Comparison of ENCODE assay signal across 12 cellular contexts in genomic region chr2:46487667-46488333, GRCh38. TPM values are rescaled to one million over a fixed set of nuclear protein-coding genes. Genes with fewer than 3 reads are reported as not detected.
DNase-seq lines count a peak whose midpoint lies in the region; ATAC-seq, FAIRE-seq and TF ChIP-seq lines count a peak whose summit lies in the region.
"Had no signal": no experiment of that assay in that cellular context is flagged by ENCODE, and none has a peak within 500 bp of the region (broad histone marks: within the 10 kb centered on the region; RNA-seq: fewer than 3 reads in every experiment).

No MANE protein-coding gene starts in this region.

- WGBS in H1 (ENCODE audit: extremely low coverage in 1 of 2, insufficient coverage in 1 of 2, insufficient read length in 1 of 2, insufficient replicate concordance in 2 of 2, low coverage in 1 of 2, low lambda C conversion rate in 2 of 2, missing lambda C conversion rate in 1 of 2), 2 experiments: 81% methylated on average over 8 of the region's 8 CpGs; no CpG with 5 or more reads in 1 of the 2 experiments

- H3K18ac ChIP-seq in H1 (ENCODE audit: extremely low read depth, low read length): no peak overlapping the region

- TF ChIP-seq EP300 in H1 (IDR thresholded peaks at IDR 0.05; ENCODE audit: borderline replicate concordance in 1 of 2, low read depth in 2 of 2, low read length in 2 of 2): no peak

- POLR2A ChIA-PET in activated CD4-positive, alpha-beta memory T cell treated with anti-CD3 and anti-CD28 coated beads for 36 hours (lab: Charles Lee): no interaction called here
- POLR2A ChIA-PET in activated CD4-positive, alpha-beta memory T cell treated with anti-CD3 and anti-CD28 coated beads, Interleukin-2, amount 10 ng/mL, durations not matched to agents 7 days and 5 days (lab: Charles Lee): no interaction called here
- POLR2A ChIA-PET in H1 (lab: Charles Lee; ENCODE audit: partially characterized antibody): interaction anchor here (1.6 kb wide), 1 partner anchor 10 kb away, joined by 5 read pairs; no protein-coding TSS in a partner anchor

- no peak overlapping the region for H3K4me2 ChIP-seq in H1 (ENCODE audit: insufficient read depth in 1 of 2, low read depth in 2 of 2, low read length in 2 of 2)

- no peak overlapping the region for H2BK20ac ChIP-seq in H1 (ENCODE audit: low read length)

- no peak overlapping the region; the same call in 1 of the 2 replicates for H4K8ac ChIP-seq in H1 (ENCODE audit: extremely low read depth, insufficient read depth, low read length)

- H3K27ac ChIP-seq in H1 (ENCODE audit: low read depth, low read length): no peak overlapping the region
- H3K27ac ChIP-seq in lower lobe of right lung: no peak overlapping the region
- H3K27ac ChIP-seq: 22Rv1 had no signal

- H3K9me3 ChIP-seq in H1 (ENCODE audit: insufficient read depth in 2 of 2, low read depth in 1 of 2, low read length in 1 of 2) (no peaks in the 10 kb centered on the region), lower lobe of right lung (no peaks in the 10 kb centered on the region)

- 0 out of 2 replicates have a peak overlapping the region, but pooled peaks have one; percentile 21 for H2BK15ac ChIP-seq in H1 (ENCODE audit: low read length)

- no peak overlapping the region for H3K23ac ChIP-seq in H1 (ENCODE audit: insufficient read length)

- peak; percentile 89 to 94 for ATAC-seq in lower lobe of right lung
- no peak for ATAC-seq in GM18867 (IDR thresholded peaks at IDR 0.05; ENCODE audit: unreplicated experiment)

- no peak overlapping the region for H2AK5ac ChIP-seq in H1 (ENCODE audit: low read depth, low read length)

- FAIRE-seq in H1 (lab: Jason Lieb, UNC): no peak
- FAIRE-seq: bronchial epithelial cell had no signal

- no peaks in the 10 kb centered on the region for H3K23me2 ChIP-seq in H1 (ENCODE audit: low read depth, low read length)

- H2BK5ac ChIP-seq in H1 (ENCODE audit: low read depth, low read length): no peak overlapping the region

- H3K4me1 ChIP-seq in H1 (replicated peaks in 1 of 4; ENCODE audit: control insufficient read depth in 3 of 4, insufficient read depth in 4 of 4, low read length in 3 of 4) (peaks cover 0 to 15% (median 7%) of the 10 kb centered on the region in 4 experiments; a peak in 4 of 7 replicates), lower lobe of right lung (peaks cover 26% of the 10 kb centered on the region)

- H3K27me3 ChIP-seq in H1 (replicated peaks in 1 of 4; ENCODE audit: control insufficient read depth in 3 of 4, extremely low read depth in 1 of 4, insufficient read depth in 3 of 4, low read length in 3 of 4) (no peaks in the 10 kb centered on the region), lower lobe of right lung (ENCODE audit: low read depth) (no peaks in the 10 kb centered on the region)

- CTCF ChIA-PET in activated CD4-positive, alpha-beta memory T cell treated with anti-CD3 and anti-CD28 coated beads for 36 hours (lab: Charles Lee): interaction anchor here (1.1 kb wide), 1 partner anchor 84 kb away, joined by 3 read pairs; no protein-coding TSS in a partner anchor
- CTCF ChIA-PET in activated CD4-positive, alpha-beta memory T cell treated with anti-CD3 and anti-CD28 coated beads, Interleukin-2, amount 10 ng/mL, durations not matched to agents 7 days and 5 days (lab: Charles Lee): no interaction called here
- CTCF ChIA-PET in H1 (lab: Charles Lee; ENCODE audit: partially characterized antibody): interaction anchor here (0.6 to 1.7 kb wide), 5 partner anchors 9 to 383 kb away, joined by 3 to 8 read pairs (median 3); no protein-coding TSS in a partner anchor

- no peak overlapping the region for H2BK120ac ChIP-seq in H1 (replicated peaks; ENCODE audit: low read depth, low read length)

- H4K91ac ChIP-seq in H1 (replicated peaks; ENCODE audit: insufficient read length, low read length): no peak overlapping the region

- no peak overlapping the region for H2BK12ac ChIP-seq in H1 (ENCODE audit: low read depth, low read length)

- H2AFZ ChIP-seq in H1 (ENCODE audit: low read length): no peak overlapping the region

- H3K27me3 Mint-ChIP-seq in activated CD4-positive, alpha-beta memory T cell treated with anti-CD3 and anti-CD28 coated beads for 36 hours: peaks cover 2% of the 10 kb centered on the region
- peaks cover 9% of the 10 kb centered on the region for H3K27me3 Mint-ChIP-seq in activated CD4-positive, alpha-beta memory T cell treated with anti-CD3 and anti-CD28 coated beads, Interleukin-2, amount 10 ng/mL, durations not matched to agents 7 days and 5 days

- TF ChIP-seq RAD21 in H1 (IDR thresholded peaks at IDR 0.05 in 1 of 2, conservative IDR thresholded peaks at IDR 0.05 in 1 of 2; ENCODE audit: low read depth in 2 of 2, low read length in 2 of 2): no peak

- H3K4me3 ChIP-seq in H1 (ENCODE audit: extremely low read depth in 1 of 4, insufficient read depth in 2 of 4, low read depth in 3 of 4, low read length in 4 of 4) (no peak overlapping the region), lower lobe of right lung (no peak overlapping the region)

- DNase-seq in activated CD4-positive, alpha-beta memory T cell treated with anti-CD3 and anti-CD28 coated beads for 36 hours: peak; percentile 6
- no peak for DNase-seq in activated CD4-positive, alpha-beta memory T cell treated with anti-CD3 and anti-CD28 coated beads, Interleukin-2, amount 10 ng/mL, durations not matched to agents 7 days and 5 days
- no peak for DNase-seq in H1 (ENCODE audit: low read depth in 1 of 2, low spot score in 2 of 2)
- DNase-seq in lower lobe of right lung: peak; percentile 74
- no peak for DNase-seq in KG1 (lab: John Stamatoyannopoulos, UW)
- no peak for DNase-seq in C1 segment of cervical spinal cord (lab: John Stamatoyannopoulos, UW)
- DNase-seq in NCI-H1436 (lab: John Stamatoyannopoulos, UW): no peak
- DNase-seq: activated CD4-positive, CD25-positive, alpha-beta regulatory T cell treated with anti-CD3 and anti-CD28 coated beads, Interleukin-2, amount 50 U/mL, for 72 hours; stimulated activated CD4-positive, alpha-beta T cell treated with anti-CD3 and anti-CD28 coated beads, Interleukin-2, amount 100 ng/mL, for 48 hours had no signal

- no peak overlapping the region for H3K9ac ChIP-seq in H1 (replicated peaks in 1 of 4; ENCODE audit: extremely low read depth in 1 of 4, low read depth in 3 of 4, low read length in 3 of 4)

- intact Hi-C loops in activated CD4-positive, alpha-beta memory T cell treated with anti-CD3 and anti-CD28 coated beads for 36 hours (cut with micrococcal nuclease): no loop called here
- intact Hi-C loops in lower lobe of right lung (cut with DNase I): no loop called here

- H3K4me1 Mint-ChIP-seq in activated CD4-positive, alpha-beta memory T cell treated with anti-CD3 and anti-CD28 coated beads for 36 hours (ENCODE audit: low read depth): peaks cover 2% of the 10 kb centered on the region
- H3K4me1 Mint-ChIP-seq in activated CD4-positive, alpha-beta memory T cell treated with anti-CD3 and anti-CD28 coated beads, Interleukin-2, amount 10 ng/mL, durations not matched to agents 7 days and 5 days: peaks cover 2% of the 10 kb centered on the region

- TF ChIP-seq POLR2A in H1 (IDR thresholded peaks at IDR 0.05; ENCODE audit: control extremely low read depth in 1 of 2, low read depth in 2 of 2, low read length in 2 of 2): no peak

- no peaks in the 10 kb centered on the region for H4K20me1 ChIP-seq in H1 (replicated peaks in 1 of 2; ENCODE audit: control insufficient read depth in 1 of 2, insufficient read depth in 2 of 2, low read length in 2 of 2)

- no peak for TF ChIP-seq CTCF in H1 (IDR thresholded peaks at IDR 0.05; ENCODE audit: control extremely low read depth in 1 of 3, insufficient read depth in 1 of 3, low read depth in 1 of 3, low read length in 3 of 3)
- no peak for TF ChIP-seq CTCF in lower lobe of right lung (IDR thresholded peaks at IDR 0.05)

- H3K36me3 ChIP-seq in H1 (ENCODE audit: control insufficient read depth in 2 of 4, insufficient read depth in 4 of 4, low read length in 3 of 4) (no peaks in the 10 kb centered on the region), lower lobe of right lung (no peaks in the 10 kb centered on the region)

- H3K79me1 ChIP-seq in H1 (ENCODE audit: low read depth, low read length): no peaks in the 10 kb centered on the region

- H3K56ac ChIP-seq in H1 (replicated peaks; ENCODE audit: insufficient read length, low read depth, low read length): no peak overlapping the region

- no peak overlapping the region for H3K27ac Mint-ChIP-seq in activated CD4-positive, alpha-beta memory T cell treated with anti-CD3 and anti-CD28 coated beads for 36 hours
- no peak overlapping the region for H3K27ac Mint-ChIP-seq in activated CD4-positive, alpha-beta memory T cell treated with anti-CD3 and anti-CD28 coated beads, Interleukin-2, amount 10 ng/mL, durations not matched to agents 7 days and 5 days

- no peak overlapping the region for H3K14ac ChIP-seq in H1 (ENCODE audit: insufficient read length)

- H3K4me3 Mint-ChIP-seq in activated CD4-positive, alpha-beta memory T cell treated with anti-CD3 and anti-CD28 coated beads for 36 hours: no peak overlapping the region
- no peak overlapping the region for H3K4me3 Mint-ChIP-seq in activated CD4-positive, alpha-beta memory T cell treated with anti-CD3 and anti-CD28 coated beads, Interleukin-2, amount 10 ng/mL, durations not matched to agents 7 days and 5 days

- no peak overlapping the region for H3K4ac ChIP-seq in H1 (replicated peaks; ENCODE audit: insufficient read length, low read depth, low read length)

- H3K36me3 Mint-ChIP-seq in activated CD4-positive, alpha-beta memory T cell treated with anti-CD3 and anti-CD28 coated beads for 36 hours: no peaks in the 10 kb centered on the region
- H3K36me3 Mint-ChIP-seq in activated CD4-positive, alpha-beta memory T cell treated with anti-CD3 and anti-CD28 coated beads, Interleukin-2, amount 10 ng/mL, durations not matched to agents 7 days and 5 days (ENCODE audit: low read depth): no peaks in the 10 kb centered on the region

- H3K9me3 Mint-ChIP-seq in activated CD4-positive, alpha-beta memory T cell treated with anti-CD3 and anti-CD28 coated beads for 36 hours: no peaks in the 10 kb centered on the region
- H3K9me3 Mint-ChIP-seq in activated CD4-positive, alpha-beta memory T cell treated with anti-CD3 and anti-CD28 coated beads, Interleukin-2, amount 10 ng/mL, durations not matched to agents 7 days and 5 days: no peaks in the 10 kb centered on the region

- no peak overlapping the region for H4K5ac ChIP-seq in H1 (ENCODE audit: insufficient read length, low read depth, low read length)

- no peaks in the 10 kb centered on the region for H3K79me2 ChIP-seq in H1 (ENCODE audit: control insufficient read depth in 1 of 2, insufficient read depth in 2 of 2, low read length in 2 of 2)

RNA-seq across cellular contexts. Expression of gene TMEM247, which starts 8.4 kb away (rescaled TPM):
- not detected for total RNA-seq in activated CD4-positive, alpha-beta memory T cell treated with anti-CD3 and anti-CD28 coated beads for 36 hours
- total RNA-seq in activated CD4-positive, alpha-beta memory T cell treated with anti-CD3 and anti-CD28 coated beads, Interleukin-2, amount 10 ng/mL, durations not matched to agents 7 days and 5 days: not detected
- not detected in 2 replicates for total RNA-seq in H1 (2021; fragmentation: NEBNext Ultra II Directional; extraction: Animal tissue kit (Norgen Biotek cat#: 25700))
- polyA plus RNA-seq in H1 (2011; rRNA removed): not detected in 2 replicates
- not detected for polyA plus RNA-seq in H1 (2011; cell fraction: cytosol; rRNA removed)
- polyA plus RNA-seq in H1 (2011; cell fraction: nucleus; rRNA removed): not detected
- polyA plus RNA-seq in H1 (2012, experiment 1 of 2): not detected in 4 replicates
- not detected for polyA plus RNA-seq in H1 (2012, experiment 2 of 2)
- polyA plus RNA-seq in H1 (2013, experiment 1 of 2): not detected
- not detected for polyA plus RNA-seq in H1 (2013, experiment 2 of 2)
- polyA minus RNA-seq in H1 (2011; rRNA and poly(A)+ RNA removed): not detected in 2 replicates
- polyA minus RNA-seq in H1 (2011; cell fraction: cytosol; rRNA and poly(A)+ RNA removed): not detected
- polyA minus RNA-seq in H1 (2011; cell fraction: nucleus; rRNA and poly(A)+ RNA removed): not detected
- total RNA-seq in lower lobe of right lung: not detected
- total RNA-seq: bronchial epithelial cell had no signal

RNA-seq across cellular contexts. Expression of gene RHOQ, which starts 54.5 kb away (rescaled TPM):
- total RNA-seq in activated CD4-positive, alpha-beta memory T cell treated with anti-CD3 and anti-CD28 coated beads for 36 hours: 10 to 100 TPM; 13.7 to 14.4 TPM
- total RNA-seq in activated CD4-positive, alpha-beta memory T cell treated with anti-CD3 and anti-CD28 coated beads, Interleukin-2, amount 10 ng/mL, durations not matched to agents 7 days and 5 days: 10 to 100 TPM; 18.6 to 22.2 TPM
- 37.8 and 47.0 TPM in 2 replicates for total RNA-seq in H1 (2021; fragmentation: NEBNext Ultra II Directional; extraction: Animal tissue kit (Norgen Biotek cat#: 25700))
- polyA plus RNA-seq in H1 (2011; rRNA removed): 32.6 TPM in 2 replicates
- 28.1 TPM for polyA plus RNA-seq in H1 (2011; cell fraction: cytosol; rRNA removed)
- polyA plus RNA-seq in H1 (2011; cell fraction: nucleus; rRNA removed): 87.8 TPM
- 21.9 to 34.0 TPM (median 27.2 TPM) in 4 replicates for polyA plus RNA-seq in H1 (2012, experiment 1 of 2)
- polyA plus RNA-seq in H1 (2012, experiment 2 of 2): 4.0 TPM
- polyA plus RNA-seq in H1 (2013, experiment 1 of 2): 72.6 TPM
- polyA plus RNA-seq in H1 (2013, experiment 2 of 2): 61.3 TPM
- 32.0 and 34.4 TPM in 2 replicates for polyA minus RNA-seq in H1 (2011; rRNA and poly(A)+ RNA removed)
- 19.2 TPM for polyA minus RNA-seq in H1 (2011; cell fraction: cytosol; rRNA and poly(A)+ RNA removed)
- polyA minus RNA-seq in H1 (2011; cell fraction: nucleus; rRNA and poly(A)+ RNA removed): 81.2 TPM
- total RNA-seq in lower lobe of right lung: 88.5 TPM

RNA-seq across cellular contexts. Expression of gene ATP6V1E2, which starts 54.6 kb away (rescaled TPM):
- 10 to 100 TPM; 10.5 to 10.8 TPM for total RNA-seq in activated CD4-positive, alpha-beta memory T cell treated with anti-CD3 and anti-CD28 coated beads for 36 hours
- total RNA-seq in activated CD4-positive, alpha-beta memory T cell treated with anti-CD3 and anti-CD28 coated beads, Interleukin-2, amount 10 ng/mL, durations not matched to agents 7 days and 5 days: 10 to 100 TPM; 13.9 to 14.5 TPM
- 11.1 and 11.7 TPM in 2 replicates for total RNA-seq in H1 (2021; fragmentation: NEBNext Ultra II Directional; extraction: Animal tissue kit (Norgen Biotek cat#: 25700))
- polyA plus RNA-seq in H1 (2011; rRNA removed): 4.3 and 6.0 TPM in 2 replicates
- 4.3 TPM for polyA plus RNA-seq in H1 (2011; cell fraction: cytosol; rRNA removed)
- polyA plus RNA-seq in H1 (2011; cell fraction: nucleus; rRNA removed): 11.3 TPM
- 6.3 to 9.2 TPM (median 8.2 TPM) in 4 replicates for polyA plus RNA-seq in H1 (2012, experiment 1 of 2)
- 2.9 TPM for polyA plus RNA-seq in H1 (2012, experiment 2 of 2)
- polyA plus RNA-seq in H1 (2013, experiment 1 of 2): 7.8 TPM
- polyA plus RNA-seq in H1 (2013, experiment 2 of 2): 8.0 TPM
- 8.3 and 8.7 TPM in 2 replicates for polyA minus RNA-seq in H1 (2011; rRNA and poly(A)+ RNA removed)
- 3.9 TPM for polyA minus RNA-seq in H1 (2011; cell fraction: cytosol; rRNA and poly(A)+ RNA removed)
- polyA minus RNA-seq in H1 (2011; cell fraction: nucleus; rRNA and poly(A)+ RNA removed): 22.8 TPM
- total RNA-seq in lower lobe of right lung: 9.5 TPM

Comparison
In these comparisons a context has a peak if more than half of its experiments do, and no peak if none do; other contexts are left out.
1. DNase-seq: peak in activated CD4-positive, alpha-beta memory T cell treated with anti-CD3 and anti-CD28 coated beads for 36 hours (single experiment) and lower lobe of right lung (single experiment); none in activated CD4-positive, alpha-beta memory T cell treated with anti-CD3 and anti-CD28 coated beads, Interleukin-2, amount 10 ng/mL, durations not matched to agents 7 days and 5 days (single experiment), H1 (0 of 2), KG1 (single experiment), C1 segment of cervical spinal cord (0 of 14) and NCI-H1436 (single experiment).